ENCODE assay signal across 1 cellular context in the genomic region with DNA sequence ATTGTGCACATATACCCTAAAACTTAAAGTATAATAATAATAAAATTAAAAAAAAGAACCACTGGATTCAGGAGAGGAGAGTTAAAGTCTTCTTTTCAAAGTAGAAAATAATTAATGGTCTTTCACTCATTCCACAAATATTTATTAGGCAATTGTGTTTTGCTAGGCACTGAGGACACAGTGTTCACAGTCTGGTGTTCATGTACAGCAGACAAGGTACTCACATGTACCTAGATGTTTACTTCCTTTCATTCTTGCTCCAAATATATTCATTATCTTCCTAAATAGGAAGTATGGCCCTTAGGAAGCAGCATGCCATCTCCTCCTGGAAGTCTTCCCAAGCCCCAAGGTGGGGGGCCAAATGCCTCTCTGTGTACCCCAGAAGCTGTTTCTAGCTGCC.
TF ChIP-seq lines count a peak whose summit lies in the region.

No MANE protein-coding gene starts in this region.

TF ChIP-seq in GM23338, 12 proteins besides CTCF, POLR2A, EP300 and RAD21 (continued from another document):
- TF ChIP-seq, protein P1, sequence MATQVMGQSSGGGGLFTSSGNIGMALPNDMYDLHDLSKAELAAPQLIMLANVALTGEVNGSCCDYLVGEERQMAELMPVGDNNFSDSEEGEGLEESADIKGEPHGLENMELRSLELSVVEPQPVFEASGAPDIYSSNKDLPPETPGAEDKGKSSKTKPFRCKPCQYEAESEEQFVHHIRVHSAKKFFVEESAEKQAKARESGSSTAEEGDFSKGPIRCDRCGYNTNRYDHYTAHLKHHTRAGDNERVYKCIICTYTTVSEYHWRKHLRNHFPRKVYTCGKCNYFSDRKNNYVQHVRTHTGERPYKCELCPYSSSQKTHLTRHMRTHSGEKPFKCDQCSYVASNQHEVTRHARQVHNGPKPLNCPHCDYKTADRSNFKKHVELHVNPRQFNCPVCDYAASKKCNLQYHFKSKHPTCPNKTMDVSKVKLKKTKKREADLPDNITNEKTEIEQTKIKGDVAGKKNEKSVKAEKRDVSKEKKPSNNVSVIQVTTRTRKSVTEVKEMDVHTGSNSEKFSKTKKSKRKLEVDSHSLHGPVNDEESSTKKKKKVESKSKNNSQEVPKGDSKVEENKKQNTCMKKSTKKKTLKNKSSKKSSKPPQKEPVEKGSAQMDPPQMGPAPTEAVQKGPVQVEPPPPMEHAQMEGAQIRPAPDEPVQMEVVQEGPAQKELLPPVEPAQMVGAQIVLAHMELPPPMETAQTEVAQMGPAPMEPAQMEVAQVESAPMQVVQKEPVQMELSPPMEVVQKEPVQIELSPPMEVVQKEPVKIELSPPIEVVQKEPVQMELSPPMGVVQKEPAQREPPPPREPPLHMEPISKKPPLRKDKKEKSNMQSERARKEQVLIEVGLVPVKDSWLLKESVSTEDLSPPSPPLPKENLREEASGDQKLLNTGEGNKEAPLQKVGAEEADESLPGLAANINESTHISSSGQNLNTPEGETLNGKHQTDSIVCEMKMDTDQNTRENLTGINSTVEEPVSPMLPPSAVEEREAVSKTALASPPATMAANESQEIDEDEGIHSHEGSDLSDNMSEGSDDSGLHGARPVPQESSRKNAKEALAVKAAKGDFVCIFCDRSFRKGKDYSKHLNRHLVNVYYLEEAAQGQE (IDR thresholded peaks at IDR 0.05; ENCODE audit: unreplicated experiment): no peak
- TF ChIP-seq EZH2phosphoT487 (IDR thresholded peaks at IDR 0.05; ENCODE audit: unreplicated experiment) (no peak), POLR2AphosphoS5 (IDR thresholded peaks at IDR 0.05; ENCODE audit: low read depth) (no peak), EZH2 (IDR thresholded peaks at IDR 0.05; ENCODE audit: low read depth, unreplicated experiment) (no peak), STAT1 (IDR thresholded peaks at IDR 0.05; ENCODE audit: unreplicated experiment) (no peak), JUNB (IDR thresholded peaks at IDR 0.05; ENCODE audit: unreplicated experiment) (no peak)
